In genomic region chr11:119149371-119150275, GRCh38 we compare ENCODE assay signal across 9 cellular contexts. TPM values are rescaled to one million over a fixed set of nuclear protein-coding genes. Genes with fewer than 3 reads are reported as not detected.
DNase-seq lines count a peak whose midpoint lies in the region; ATAC-seq and TF ChIP-seq lines count a peak whose summit lies in the region.
"Had no signal": no experiment of that assay in that cellular context is flagged by ENCODE, and none has a peak within 500 bp of the region (broad histone marks: within the 10 kb centered on the region; RNA-seq: fewer than 3 reads in every experiment).

No MANE protein-coding gene starts in this region.

- peak overlapping the region; percentile 74 for H3K4me3 ChIP-seq in right cardiac atrium (ENCODE audit: low read length)
- H3K4me3 ChIP-seq in skin epidermis: peak overlapping the region; percentile 38 to 60 (median 46)

- peak; percentile 20 to 28 for ATAC-seq in right cardiac atrium

- DNase-seq in DMS 273 (lab: John Stamatoyannopoulos, UW; ENCODE audit: unreplicated experiment) (peak; percentile 44), DMS 273 treated with DMSO at 0.1 percent for 48 hours (lab: John Stamatoyannopoulos, UW) (no peak), right cardiac atrium (peak in 2 of 3 donors; percentile 57 to 68), RPMI8226 (no peak), EL (no peak), SKM-1 treated with dmso at 0.1 percent for 144 hours (lab: John Stamatoyannopoulos, UW; ENCODE audit: unreplicated experiment) (no peak)

- H3K27me3 ChIP-seq in right cardiac atrium (ENCODE audit: control insufficient read depth, insufficient read depth): no peaks in the 10 kb centered on the region

- intact Hi-C loops in right cardiac atrium (cut with DNase I): no loop called here

- TF ChIP-seq CTCF in VCaP (conservative IDR thresholded peaks at IDR 0.05): no peak

- peaks cover 2% of the 10 kb centered on the region for H3K4me1 ChIP-seq in right cardiac atrium (ENCODE audit: control insufficient read depth, insufficient read depth, low read length)

- H3K9me3 ChIP-seq in right cardiac atrium (ENCODE audit: control insufficient read depth, low read length): no peaks in the 10 kb centered on the region

- 21% methylated on average over 63 of the region's 63 CpGs for WGBS in right cardiac atrium

- peak overlapping the region; percentile 47; the same call in 1 of the 2 replicates for H3K27ac ChIP-seq in VCaP
- no peak overlapping the region for H3K27ac ChIP-seq in right cardiac atrium (ENCODE audit: low read length)
- peak overlapping the region in 2 of 21 experiments; percentile 39 to 54 for H3K27ac ChIP-seq in skin epidermis
- H3K27ac ChIP-seq: 22Rv1 had no signal

RNA-seq across cellular contexts. Expression of gene ABCG4, which starts 0.8 kb away (rescaled TPM):
- 1 to 10 TPM in 3 of 4 donors, under 1 TPM in 1; 0.86 to 1.8 (median 1.5) TPM for total RNA-seq in right cardiac atrium
- 1.4 TPM for polyA plus RNA-seq in right cardiac atrium

RNA-seq across cellular contexts. Expression of gene NLRX1, which starts 18.9 kb away (rescaled TPM):
- 10 to 100 TPM; 18.7 to 25.2 (median 22.7) TPM for total RNA-seq in right cardiac atrium
- polyA plus RNA-seq in right cardiac atrium: 12.8 TPM

RNA-seq across cellular contexts. Expression of gene HINFP, which starts 28.2 kb away (rescaled TPM):
- total RNA-seq in right cardiac atrium: 10 to 100 TPM; 11.4 to 17.0 (median 15.4) TPM
- polyA plus RNA-seq in right cardiac atrium: 8.4 TPM

RNA-seq across cellular contexts. Expression of gene NHERF4, which starts 35.7 kb away (rescaled TPM):
- total RNA-seq in right cardiac atrium: under 1 TPM in 3 of 4 donors, not detected in 1; 0.48 to 0.66 (median 0.56) TPM
- polyA plus RNA-seq in right cardiac atrium: 0.11 TPM

RNA-seq across cellular contexts. Expression of gene C2CD2L, which starts 42.5 kb away (rescaled TPM):
- total RNA-seq in right cardiac atrium: 10 to 100 TPM in 3 of 4 donors, 1 to 10 TPM in 1; 9.1 to 11.9 (median 11.0) TPM
- polyA plus RNA-seq in right cardiac atrium: 9.2 TPM

Comparison
In these comparisons a context has a peak if more than half of its experiments do, and no peak if none do; other contexts are left out.
1. DNase-seq: peak in DMS 273 (single experiment) and right cardiac atrium (2 of 3); none in DMS 273 treated with DMSO at 0.1 percent for 48 hours (single experiment), RPMI8226 (single experiment), EL (single experiment) and SKM-1 treated with dmso at 0.1 percent for 144 hours (single experiment).